Comparison of ENCODE assay signal across 8 cellular contexts in genomic region chr9:4939118-4939561, GRCh38. TPM values are rescaled to one million over a fixed set of nuclear protein-coding genes. Genes with fewer than 3 reads are reported as not detected.
DNase-seq lines count a peak whose midpoint lies in the region; ATAC-seq and TF ChIP-seq lines count a peak whose summit lies in the region.

No MANE protein-coding gene starts in this region.

- H3K27me3 ChIP-seq in lower lobe of right lung (ENCODE audit: low read depth) = no peaks in the 10 kb centered on the region
- no peaks in the 10 kb centered on the region for H3K27me3 ChIP-seq in BE2C

- H3K4me1 ChIP-seq in lower lobe of right lung (peaks cover 45% of the 10 kb centered on the region), BE2C (no peaks in the 10 kb centered on the region)

- ATAC-seq in GM18858 (IDR thresholded peaks at IDR 0.05; ENCODE audit: unreplicated experiment) (peak; percentile 87), GM21825 (IDR thresholded peaks at IDR 0.05; ENCODE audit: unreplicated experiment) (peak; percentile 84), lower lobe of right lung (peak; percentile 74 to 86)

- DNase-seq in NAMALWA (ENCODE audit: low spot score) (peak; percentile 53), lower lobe of right lung (no peak), GDM1 (lab: John Stamatoyannopoulos, UW) (no peak), AG08396 (ENCODE audit: low spot score) (no peak), NCI-H446 (lab: John Stamatoyannopoulos, UW) (no peak), BE2C (no peak)

- H3K4me3 ChIP-seq in lower lobe of right lung (no peak overlapping the region), BE2C (ENCODE audit: low read depth, low read length) (no peak overlapping the region)

- H3K9me3 ChIP-seq in lower lobe of right lung (no peaks in the 10 kb centered on the region), BE2C (no peaks in the 10 kb centered on the region)

- intact Hi-C loops in lower lobe of right lung (cut with DNase I) = no loop called here

- no peaks in the 10 kb centered on the region for H3K36me3 ChIP-seq in lower lobe of right lung
- H3K36me3 ChIP-seq in BE2C = no peaks in the 10 kb centered on the region

- peak overlapping the region; percentile 32 for H3K27ac ChIP-seq in lower lobe of right lung

- TF ChIP-seq CTCF in lower lobe of right lung (IDR thresholded peaks at IDR 0.05) = no peak
- TF ChIP-seq CTCF in BE2C (IDR thresholded peaks at IDR 0.05; ENCODE audit: low read depth, low read length) = no peak

RNA-seq across cellular contexts. Expression of gene JAK2, which starts 45.9 kb away (rescaled TPM):
- 32.8 TPM for total RNA-seq in lower lobe of right lung
- polyA plus RNA-seq in BE2C (2012; ENCODE audit: insufficient read depth, insufficient read length, low read depth) = 0.22 TPM
